Comparison of ENCODE assay signal across 19 cellular contexts in the genomic region with DNA sequence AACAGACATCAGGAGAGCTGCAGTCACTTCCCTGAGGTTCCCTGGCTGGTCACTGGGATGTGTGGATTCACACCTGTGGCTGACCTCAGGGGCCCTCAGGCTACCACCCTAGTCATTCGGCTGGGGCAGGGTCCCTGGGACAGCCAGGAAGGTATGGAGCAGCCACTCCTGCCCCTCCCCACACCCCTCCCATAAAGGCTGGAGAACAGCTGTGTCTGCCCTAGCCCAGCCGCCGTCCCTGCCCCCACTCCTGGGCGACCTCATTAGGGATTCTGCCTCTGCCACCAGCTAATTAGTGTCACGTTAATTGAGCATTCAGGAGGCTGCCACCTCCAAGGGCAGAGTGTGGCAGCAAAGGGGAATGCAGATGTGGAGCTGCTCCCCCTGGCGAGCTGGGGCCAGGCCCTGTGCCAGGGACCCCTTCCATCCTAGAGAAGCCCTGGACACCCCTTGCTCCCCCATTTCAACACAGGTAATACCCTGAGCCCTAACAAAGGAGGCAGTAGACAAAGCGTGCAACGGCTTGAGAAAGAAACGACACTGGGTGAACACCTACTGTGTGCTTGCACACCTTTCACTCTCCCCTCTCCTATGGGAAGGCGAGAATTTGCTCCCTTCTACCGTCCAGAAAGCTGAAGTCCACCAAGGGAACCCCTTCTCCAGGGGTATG. TPM values are rescaled to one million over a fixed set of nuclear protein-coding genes. Genes with fewer than 3 reads are reported as not detected.
DNase-seq lines count a peak whose midpoint lies in the region; ATAC-seq and TF ChIP-seq lines count a peak whose summit lies in the region.
"Had no signal": no experiment of that assay in that cellular context is flagged by ENCODE, and none has a peak within 500 bp of the region (broad histone marks: within the 10 kb centered on the region; RNA-seq: fewer than 3 reads in every experiment).

No MANE protein-coding gene starts in this region.

- WGBS in adrenal gland, 4 donors = 77 to 89% (median 82%) methylated on average over 6 to 11 of the region's 11 CpGs
- WGBS in aorta, 2 donors = 50 to 60% methylated on average over 11 of the region's 11 CpGs

- peaks cover 15% of the 10 kb centered on the region for H3K4me1 Mint-ChIP-seq in nephron progenitor cell

- H3K27ac ChIP-seq in adrenal gland = no peak overlapping the region
- H3K27ac ChIP-seq in aorta (ENCODE audit: low read depth in 1 of 2, low read length in 2 of 2) = no peak overlapping the region
- H3K27ac ChIP-seq: SK-N-MC, skin epidermis had no signal

- H3K4me1 ChIP-seq in adrenal gland (replicated peaks in 1 of 2) = peaks cover 26 to 44% of the 10 kb centered on the region in 2 donors
- no peaks in the 10 kb centered on the region for H3K4me1 ChIP-seq in aorta (ENCODE audit: control insufficient read depth in 1 of 2, insufficient read depth in 2 of 2, low read length in 2 of 2)

- H3K27me3 ChIP-seq in adrenal gland (no peaks in the 10 kb centered on the region), aorta (ENCODE audit: control insufficient read depth in 1 of 2, insufficient read depth in 2 of 2, low read length in 1 of 2) (no peaks in the 10 kb centered on the region)
- H3K27me3 ChIP-seq: MG63 had no signal

- H3K9me3 ChIP-seq in adrenal gland (replicated peaks in 1 of 3) (peaks cover 0 to 15% (median 0%) of the 10 kb centered on the region in 3 donors), aorta (ENCODE audit: control insufficient read depth, low read length) (peaks cover 1% of the 10 kb centered on the region)

- H3K36me3 Mint-ChIP-seq in nephron progenitor cell (ENCODE audit: low read depth) = peaks cover 20% of the 10 kb centered on the region

- no peaks in the 10 kb centered on the region for H3K27me3 Mint-ChIP-seq in nephron progenitor cell (ENCODE audit: low read depth, poor library complexity)

- H3K4me3 Mint-ChIP-seq in nephron progenitor cell = no peak overlapping the region
- H3K4me3 Mint-ChIP-seq: activated T-helper 1 cell treated with anti-CD3 and anti-CD28 coated beads, Interleukin-12 subunit alpha, Interleukin-12 subunit beta, Interleukin-2, Interleukin-4 antibody, amounts not matched to agents 30 ng/mL and 10 ng/mL and 1 ng/mL, durations not matched to agents 14 hours and 24 hours and 36 hours had no signal

- no peak overlapping the region for H3K27ac Mint-ChIP-seq in nephron progenitor cell
- H3K27ac Mint-ChIP-seq: activated T-helper 1 cell treated with anti-CD3 and anti-CD28 coated beads, Interleukin-12 subunit alpha, Interleukin-12 subunit beta, Interleukin-2, Interleukin-4 antibody, amounts not matched to agents 30 ng/mL and 10 ng/mL and 1 ng/mL, durations not matched to agents 14 hours and 24 hours and 36 hours had no signal

- no peak for TF ChIP-seq CTCF in adrenal gland (IDR thresholded peaks at IDR 0.05)
- no peak for TF ChIP-seq CTCF in nephron progenitor cell (IDR thresholded peaks at IDR 0.05)

- peaks cover 22% of the 10 kb centered on the region for H3K9me3 Mint-ChIP-seq in nephron progenitor cell

- H3K36me3 ChIP-seq in adrenal gland (replicated peaks in 1 of 2) = no peaks in the 10 kb centered on the region
- no peaks in the 10 kb centered on the region for H3K36me3 ChIP-seq in aorta (ENCODE audit: control insufficient read depth in 1 of 2, insufficient read depth in 2 of 2, low read length in 1 of 2)
- H3K36me3 ChIP-seq: MG63 had no signal

- H3K4me3 ChIP-seq in adrenal gland (no peak overlapping the region), aorta (ENCODE audit: low read length in 2 of 2) (no peak overlapping the region)
- H3K4me3 ChIP-seq: MG63, mucosa of descending colon, SK-N-MC, skin epidermis had no signal

- intact Hi-C loops in left ventricle myocardium superior (cut with micrococcal nuclease) = no loop called here
- intact Hi-C loops in Right ventricle myocardium superior (cut with DNase I) = no loop called here
- intact Hi-C loops in adrenal gland (cut with DNase I) = no loop called here
- intact Hi-C loops in aorta (cut with DNase I) = no loop called here

- no peak for TF ChIP-seq POLR2A in adrenal gland (IDR thresholded peaks at IDR 0.05)

- no peak for ATAC-seq in left ventricle myocardium superior
- ATAC-seq in Right ventricle myocardium superior (ENCODE audit: poor library complexity) = no peak
- ATAC-seq in aorta (ENCODE audit: low FRiP score) = no peak
- no peak for ATAC-seq in HG03097 (IDR thresholded peaks at IDR 0.05; ENCODE audit: low FRiP score, unreplicated experiment)
- ATAC-seq: mucosa of descending colon had no signal

- DNase-seq in left ventricle myocardium superior (peak; percentile 9), Right ventricle myocardium superior (no peak), adrenal gland (peak in 5 of 7 donors; percentile 6 to 52 (median 23)), nephron progenitor cell (peak; percentile 0), aorta (peak; percentile 29 to 44), DMS114 treated with DMSO at 0.1 percent for 48 hours (lab: John Stamatoyannopoulos, UW; ENCODE audit: unreplicated experiment) (no peak)
- DNase-seq: amygdala; cerebellar nuclear complex; DMS 273 treated with DMSO at 0.1 percent for 48 hours; IMR-90; MG63; NCI-H1694 treated with DMSO at 0.1 percent for 48 hours; NCI-H526; stimulated activated CD4-positive, alpha-beta T cell treated with anti-CD3 and anti-CD28 coated beads, Interleukin-4, amount 100 ng/mL, for 1 hour had no signal

RNA-seq across cellular contexts. Expression of gene FAM222A, which starts 44.9 kb away (rescaled TPM):
- 25.7 TPM for total RNA-seq in left ventricle myocardium superior
- 25.0 TPM for total RNA-seq in Right ventricle myocardium superior
- total RNA-seq in adrenal gland = 10 to 100 TPM; 15.2 to 57.8 (median 27.1) TPM
- 10 to 100 TPM in 2 of 3 donors, 1 to 10 TPM in 1; 9.2 to 36.7 (median 11.7) TPM for polyA plus RNA-seq in adrenal gland
- under 1 TPM; 0.48 to 0.52 TPM for total RNA-seq in aorta
- under 1 TPM; 0.25 to 0.28 TPM for polyA plus RNA-seq in aorta

Comparison
In these comparisons a context has a peak if more than half of its experiments do, and no peak if none do; other contexts are left out.
1. DNase-seq: peak in left ventricle myocardium superior (single experiment), adrenal gland (5 of 7), nephron progenitor cell (single experiment) and aorta (2 of 2); none in Right ventricle myocardium superior (single experiment) and DMS114 treated with DMSO at 0.1 percent for 48 hours (single experiment).
2. RNA of gene FAM222A, which starts 44.9 kb away (total RNA-seq): 15.2 to 57.8 TPM in adrenal gland, 25.7 TPM in left ventricle myocardium superior (single experiment) and 25.0 TPM in Right ventricle myocardium superior (single experiment); 0.48 to 0.52 TPM in aorta; every median in the first group is over 10 times any median in the second.